1 cellular context compared by ENCODE assay signal in the genomic region with DNA sequence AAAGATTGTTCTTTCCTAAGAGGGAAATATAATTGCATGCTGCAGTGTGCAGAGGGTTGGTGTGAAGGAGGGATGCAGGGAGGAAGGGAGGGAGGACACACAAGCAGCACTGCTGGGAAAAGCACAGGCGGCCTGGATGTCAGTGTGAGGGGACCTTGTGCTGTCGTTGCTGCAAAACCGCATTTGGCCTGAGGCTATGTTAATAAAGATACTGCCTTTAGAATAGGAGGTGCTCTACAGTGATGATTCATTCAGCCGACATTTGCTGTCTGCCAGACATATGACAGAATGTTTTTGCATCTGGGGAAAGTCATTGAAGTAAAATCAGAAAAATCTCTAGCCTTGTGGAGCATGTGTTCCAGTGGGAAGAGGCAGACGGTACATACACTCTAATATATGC.
TF ChIP-seq lines count a peak whose summit lies in the region.

No MANE protein-coding gene starts in this region.

TF ChIP-seq in HEK293, 187 proteins besides CTCF, POLR2A, EP300 and RAD21 (continued from another document and continues in another):
- TF ChIP-seq PRDM4 (tag by site-specific recombination; IDR thresholded peaks at IDR 0.05) (no peak), ZNF239 (tag by site-specific recombination; IDR thresholded peaks at IDR 0.05) (no peak), ZNF350 (tag by site-specific recombination; IDR thresholded peaks at IDR 0.05) (no peak), ZNF114 (tag by site-specific recombination; IDR thresholded peaks at IDR 0.05) (no peak), ZNF501 (tag by site-specific recombination; IDR thresholded peaks at IDR 0.05) (no peak), FEZF1 (tag by site-specific recombination; IDR thresholded peaks at IDR 0.05) (peak; percentile 17; the same call in 1 of the 2 replicates), ZNF121 (tag by site-specific recombination; IDR thresholded peaks at IDR 0.05) (no peak), ZFP41 (tag by site-specific recombination; IDR thresholded peaks at IDR 0.05; ENCODE audit: borderline replicate concordance) (no peak), ZSCAN16 (tag by site-specific recombination; IDR thresholded peaks at IDR 0.05) (no peak), ZNF610 (tag by site-specific recombination; IDR thresholded peaks at IDR 0.05; ENCODE audit: borderline replicate concordance) (no peak), ZNF549 (tag by site-specific recombination; IDR thresholded peaks at IDR 0.05) (no peak), ZNF211 (tag by site-specific recombination; IDR thresholded peaks at IDR 0.05; ENCODE audit: low read depth) (no peak), ZNF629 (tag by site-specific recombination; IDR thresholded peaks at IDR 0.05) (peak; percentile 44), BCL11A (tag by site-specific recombination; IDR thresholded peaks at IDR 0.05; ENCODE audit: low read depth) (0 out of 2 replicates have a peak, but pooled peaks have one; percentile 30), ZNF521 (tag by site-specific recombination; IDR thresholded peaks at IDR 0.05) (no peak), ZFP3 (tag by site-specific recombination; IDR thresholded peaks at IDR 0.05; ENCODE audit: low read depth) (no peak), ZNF513 (tag by site-specific recombination; IDR thresholded peaks at IDR 0.05) (no peak), ZNF544 (tag by site-specific recombination; IDR thresholded peaks at IDR 0.05) (no peak), ZNF311 (tag by site-specific recombination; IDR thresholded peaks at IDR 0.05; ENCODE audit: borderline replicate concordance) (no peak), KLF8 (tag by site-specific recombination; IDR thresholded peaks at IDR 0.05) (no peak), ZNF155 (tag by site-specific recombination; IDR thresholded peaks at IDR 0.05) (no peak), ZNF26 (tag by site-specific recombination; IDR thresholded peaks at IDR 0.05) (no peak), ZNF138 (tag by site-specific recombination; IDR thresholded peaks at IDR 0.05; ENCODE audit: borderline replicate concordance) (no peak), ZNF561 (tag by site-specific recombination; IDR thresholded peaks at IDR 0.05; ENCODE audit: borderline replicate concordance) (no peak), ZNF600 (tag by site-specific recombination; IDR thresholded peaks at IDR 0.05) (0 out of 2 replicates have a peak, but pooled peaks have one; percentile 31), ZNF2 (tag by site-specific recombination; IDR thresholded peaks at IDR 0.05) (no peak), ZNF785 (tag by site-specific recombination; IDR thresholded peaks at IDR 0.05) (no peak), HOXA7 (CRISPR knock-in tag; IDR thresholded peaks at IDR 0.05; ENCODE audit: borderline replicate concordance) (no peak), ZSCAN23 (tag by site-specific recombination; IDR thresholded peaks at IDR 0.05) (no peak), ZBTB17 (tag by site-specific recombination; IDR thresholded peaks at IDR 0.05) (no peak), ZNF558 (tag by site-specific recombination; IDR thresholded peaks at IDR 0.05) (no peak), ZBTB21 (tag by site-specific recombination; IDR thresholded peaks at IDR 0.05) (no peak), KLF16 (tag by site-specific recombination; IDR thresholded peaks at IDR 0.05) (no peak), KLF9 (tag by site-specific recombination; IDR thresholded peaks at IDR 0.05; ENCODE audit: low read depth) (no peak), ZNF175 (tag by site-specific recombination; IDR thresholded peaks at IDR 0.05) (no peak), HOXD13 (CRISPR knock-in tag; IDR thresholded peaks at IDR 0.05; ENCODE audit: borderline replicate concordance) (0 out of 2 replicates have a peak, but pooled peaks have one; percentile 64), REST (tag by site-specific recombination; IDR thresholded peaks at IDR 0.05) (no peak)
- TF ChIP-seq, protein P1, sequence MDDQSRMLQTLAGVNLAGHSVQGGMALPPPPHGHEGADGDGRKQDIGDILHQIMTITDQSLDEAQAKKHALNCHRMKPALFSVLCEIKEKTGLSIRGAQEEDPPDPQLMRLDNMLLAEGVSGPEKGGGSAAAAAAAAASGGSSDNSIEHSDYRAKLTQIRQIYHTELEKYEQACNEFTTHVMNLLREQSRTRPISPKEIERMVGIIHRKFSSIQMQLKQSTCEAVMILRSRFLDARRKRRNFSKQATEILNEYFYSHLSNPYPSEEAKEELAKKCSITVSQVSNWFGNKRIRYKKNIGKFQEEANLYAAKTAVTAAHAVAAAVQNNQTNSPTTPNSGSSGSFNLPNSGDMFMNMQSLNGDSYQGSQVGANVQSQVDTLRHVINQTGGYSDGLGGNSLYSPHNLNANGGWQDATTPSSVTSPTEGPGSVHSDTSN (CRISPR knock-in tag; IDR thresholded peaks at IDR 0.05), result no peak
- TF ChIP-seq, protein P2, sequence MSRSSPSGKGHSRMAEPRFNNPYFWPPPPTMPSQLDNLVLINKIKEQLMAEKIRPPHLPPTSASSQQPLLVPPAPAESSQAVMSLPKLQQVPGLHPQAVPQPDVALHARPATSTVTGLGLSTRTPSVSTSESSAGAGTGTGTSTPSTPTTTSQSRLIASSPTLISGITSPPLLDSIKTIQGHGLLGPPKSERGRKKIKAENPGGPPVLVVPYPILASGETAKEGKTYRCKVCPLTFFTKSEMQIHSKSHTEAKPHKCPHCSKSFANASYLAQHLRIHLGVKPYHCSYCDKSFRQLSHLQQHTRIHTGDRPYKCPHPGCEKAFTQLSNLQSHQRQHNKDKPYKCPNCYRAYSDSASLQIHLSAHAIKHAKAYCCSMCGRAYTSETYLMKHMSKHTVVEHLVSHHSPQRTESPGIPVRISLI (tag by site-specific recombination; IDR thresholded peaks at IDR 0.05), result no peak
- TF ChIP-seq, protein P3, sequence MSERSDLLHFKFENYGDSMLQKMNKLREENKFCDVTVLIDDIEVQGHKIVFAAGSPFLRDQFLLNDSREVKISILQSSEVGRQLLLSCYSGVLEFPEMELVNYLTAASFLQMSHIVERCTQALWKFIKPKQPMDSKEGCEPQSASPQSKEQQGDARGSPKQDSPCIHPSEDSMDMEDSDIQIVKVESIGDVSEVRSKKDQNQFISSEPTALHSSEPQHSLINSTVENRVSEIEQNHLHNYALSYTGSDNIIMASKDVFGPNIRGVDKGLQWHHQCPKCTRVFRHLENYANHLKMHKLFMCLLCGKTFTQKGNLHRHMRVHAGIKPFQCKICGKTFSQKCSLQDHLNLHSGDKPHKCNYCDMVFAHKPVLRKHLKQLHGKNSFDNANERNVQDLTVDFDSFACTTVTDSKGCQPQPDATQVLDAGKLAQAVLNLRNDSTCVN (tag by site-specific recombination; optimal IDR thresholded peaks at IDR 0.05), result no peak
- TF ChIP-seq, protein P4, sequence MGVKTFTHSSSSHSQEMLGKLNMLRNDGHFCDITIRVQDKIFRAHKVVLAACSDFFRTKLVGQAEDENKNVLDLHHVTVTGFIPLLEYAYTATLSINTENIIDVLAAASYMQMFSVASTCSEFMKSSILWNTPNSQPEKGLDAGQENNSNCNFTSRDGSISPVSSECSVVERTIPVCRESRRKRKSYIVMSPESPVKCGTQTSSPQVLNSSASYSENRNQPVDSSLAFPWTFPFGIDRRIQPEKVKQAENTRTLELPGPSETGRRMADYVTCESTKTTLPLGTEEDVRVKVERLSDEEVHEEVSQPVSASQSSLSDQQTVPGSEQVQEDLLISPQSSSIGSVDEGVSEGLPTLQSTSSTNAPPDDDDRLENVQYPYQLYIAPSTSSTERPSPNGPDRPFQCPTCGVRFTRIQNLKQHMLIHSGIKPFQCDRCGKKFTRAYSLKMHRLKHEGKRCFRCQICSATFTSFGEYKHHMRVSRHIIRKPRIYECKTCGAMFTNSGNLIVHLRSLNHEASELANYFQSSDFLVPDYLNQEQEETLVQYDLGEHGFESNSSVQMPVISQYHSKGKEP (tag by site-specific recombination; IDR thresholded peaks at IDR 0.05), result peak; percentile 69; the same call in 1 of the 2 replicates
- TF ChIP-seq, protein P5, sequence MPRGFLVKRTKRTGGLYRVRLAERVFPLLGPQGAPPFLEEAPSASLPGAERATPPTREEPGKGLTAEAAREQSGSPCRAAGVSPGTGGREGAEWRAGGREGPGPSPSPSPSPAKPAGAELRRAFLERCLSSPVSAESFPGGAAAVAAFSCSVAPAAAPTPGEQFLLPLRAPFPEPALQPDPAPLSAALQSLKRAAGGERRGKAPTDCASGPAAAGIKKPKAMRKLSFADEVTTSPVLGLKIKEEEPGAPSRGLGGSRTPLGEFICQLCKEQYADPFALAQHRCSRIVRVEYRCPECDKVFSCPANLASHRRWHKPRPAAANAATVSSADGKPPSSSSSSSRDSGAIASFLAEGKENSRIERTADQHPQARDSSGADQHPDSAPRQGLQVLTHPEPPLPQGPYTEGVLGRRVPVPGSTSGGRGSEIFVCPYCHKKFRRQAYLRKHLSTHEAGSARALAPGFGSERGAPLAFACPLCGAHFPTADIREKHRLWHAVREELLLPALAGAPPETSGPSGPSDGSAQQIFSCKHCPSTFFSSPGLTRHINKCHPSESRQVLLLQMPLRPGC (tag by site-specific recombination; IDR thresholded peaks at IDR 0.05), result no peak
